8 cellular contexts compared by ENCODE assay signal in the genomic region with DNA sequence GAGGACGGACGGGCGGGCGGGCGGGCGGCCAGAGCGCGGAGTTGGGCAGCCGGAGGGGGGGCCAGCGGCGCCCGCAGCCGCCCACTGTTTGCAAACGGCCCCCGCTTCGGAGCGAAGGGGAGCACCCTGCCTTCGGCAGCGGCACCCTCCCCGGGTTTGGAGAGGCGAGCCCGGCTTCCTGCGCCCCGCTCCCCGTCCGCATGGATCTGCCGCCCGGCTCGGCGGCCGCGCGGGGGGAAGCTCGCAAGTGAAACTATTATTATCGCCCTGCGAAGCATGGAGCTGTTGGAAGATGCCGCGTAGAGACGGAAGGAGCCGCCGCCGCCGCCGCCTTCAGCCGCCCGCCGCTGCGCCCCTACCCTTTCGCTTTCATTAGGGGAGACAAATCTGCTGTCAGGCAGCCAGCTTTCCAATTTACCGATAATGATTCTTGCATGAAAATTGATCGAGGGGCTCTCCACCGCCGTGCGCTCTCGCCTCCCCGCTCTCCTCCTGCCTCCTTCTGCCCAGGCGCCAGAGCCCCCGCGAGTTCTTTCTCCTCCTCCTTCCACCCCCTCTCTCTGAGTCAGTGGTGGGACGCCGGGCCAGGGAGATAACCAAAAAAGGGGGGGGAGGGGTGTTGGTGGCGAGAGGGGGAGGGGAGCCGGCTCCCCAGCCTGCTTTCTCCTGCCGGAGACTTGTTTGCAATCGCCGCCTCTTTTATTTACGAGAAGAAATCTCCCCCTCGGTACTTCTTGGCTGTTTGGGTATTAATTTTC. TPM values are rescaled to one million over a fixed set of nuclear protein-coding genes. Genes with fewer than 3 reads are reported as not detected.
A peak's percentile ranks its signal among the peaks of the same experiment; 100 is the strongest.
DNase-seq lines count a peak whose midpoint lies in the region; ATAC-seq and TF ChIP-seq lines count a peak whose summit lies in the region.

No MANE protein-coding gene starts in this region.

- TF ChIP-seq CTCF in astrocyte of the spinal cord (IDR thresholded peaks at IDR 0.05; ENCODE audit: low read depth, low read length), result no peak

- H3K27ac ChIP-seq in CD8-positive, alpha-beta memory T cell (ENCODE audit: low read depth, low read length), result peak overlapping the region; percentile 95
- H3K27ac ChIP-seq in iPS-18a (ENCODE audit: low read length), result peak overlapping the region; percentile 19

- peaks cover 40 to 56% (median 41%) of the 10 kb centered on the region in 3 donors for H3K4me1 Mint-ChIP-seq in CD8-positive, alpha-beta memory T cell
- peaks cover 23 to 32% (median 26%) of the 10 kb centered on the region in 3 donors for H3K4me1 Mint-ChIP-seq in IgD-negative memory B cell

- peak overlapping the region; percentile 90 to 99 (median 98) for H3K27ac Mint-ChIP-seq in CD8-positive, alpha-beta memory T cell
- H3K27ac Mint-ChIP-seq in IgD-negative memory B cell, result peak overlapping the region; percentile 93 to 99 (median 99)

- peaks cover 0 to 5% (median 0%) of the 10 kb centered on the region in 5 donors for H3K9me3 Mint-ChIP-seq in CD8-positive, alpha-beta memory T cell
- peaks cover 0 to 2% (median 0%) of the 10 kb centered on the region in 3 donors for H3K9me3 Mint-ChIP-seq in IgD-negative memory B cell

- DNase-seq in CD8-positive, alpha-beta memory T cell, result peak; percentile 53 to 81 (median 66)
- DNase-seq in T-helper 9 cell (peak; percentile 44), astrocyte of the spinal cord (ENCODE audit: low read depth, low spot score) (peak; percentile 59)
- DNase-seq in stimulated activated CD4-positive, alpha-beta T cell treated with anti-CD3 and anti-CD28 coated beads, Interleukin-12 subunit alpha, Interleukin-12 subunit beta, amount 100 ng/mL, for 4 hours, result peak; percentile 55

- ATAC-seq in GM21390 (IDR thresholded peaks at IDR 0.05; ENCODE audit: unreplicated experiment), result no peak
- no peak for ATAC-seq in HG03025 (IDR thresholded peaks at IDR 0.05; ENCODE audit: low FRiP score, unreplicated experiment)

- H3K9ac ChIP-seq in iPS-18a (ENCODE audit: low read length), result peak overlapping the region; percentile 87

- peaks cover 0 to 3% of the 10 kb centered on the region in 2 donors for H3K27me3 Mint-ChIP-seq in CD8-positive, alpha-beta memory T cell
- no peaks in the 10 kb centered on the region for H3K27me3 Mint-ChIP-seq in IgD-negative memory B cell

- in situ Hi-C loops in astrocyte of the spinal cord (cut with HindIII; ENCODE audit: low sequenced_read_pairs), result no loop called here

- peaks cover 0 to 16% (median 0%) of the 10 kb centered on the region in 3 donors for H3K36me3 Mint-ChIP-seq in CD8-positive, alpha-beta memory T cell
- no peaks in the 10 kb centered on the region for H3K36me3 Mint-ChIP-seq in IgD-negative memory B cell

- POLR2A ChIA-PET in CD8-positive, alpha-beta memory T cell (lab: Charles Lee), result interaction anchor here (0.6 to 2.9 kb wide), 9 partner anchors 8 to 961 kb away, joined by 3 to 32 read pairs (median 5); a partner anchor contains a TSS

- H3K27me3 ChIP-seq in CD8-positive, alpha-beta memory T cell (ENCODE audit: insufficient read depth, low read length, poor library complexity, severe bottlenecking), result no peaks in the 10 kb centered on the region
- H3K27me3 ChIP-seq in iPS-18a (ENCODE audit: control insufficient read depth, insufficient read depth, low read length), result no peaks in the 10 kb centered on the region

- no peaks in the 10 kb centered on the region for H3K9me3 ChIP-seq in CD8-positive, alpha-beta memory T cell (ENCODE audit: low read length)
- H3K9me3 ChIP-seq in iPS-18a (ENCODE audit: control insufficient read depth, low read depth, low read length), result no peaks in the 10 kb centered on the region

- H3K4me3 Mint-ChIP-seq in CD8-positive, alpha-beta memory T cell, result peak overlapping the region; percentile 95 to 99 (median 98)
- H3K4me3 Mint-ChIP-seq in IgD-negative memory B cell, result peak overlapping the region; percentile 95 to 99 (median 98)

- H3K4me1 ChIP-seq in CD8-positive, alpha-beta memory T cell (ENCODE audit: insufficient read depth, low read length), result peaks cover 14% of the 10 kb centered on the region
- peaks cover 29% of the 10 kb centered on the region for H3K4me1 ChIP-seq in iPS-18a (ENCODE audit: control insufficient read depth, low read depth, low read length)

- H3K36me3 ChIP-seq in CD8-positive, alpha-beta memory T cell (ENCODE audit: insufficient read depth, low read length), result no peaks in the 10 kb centered on the region
- no peaks in the 10 kb centered on the region for H3K36me3 ChIP-seq in iPS-18a (ENCODE audit: control insufficient read depth, low read depth, low read length)

- H3K4me3 ChIP-seq in CD8-positive, alpha-beta memory T cell (ENCODE audit: low read length), result peak overlapping the region; percentile 87
- H3K4me3 ChIP-seq in astrocyte of the spinal cord (ENCODE audit: low read depth, low read length), result peak overlapping the region; percentile 73
- H3K4me3 ChIP-seq in iPS-18a (ENCODE audit: low read length), result peak overlapping the region; percentile 89

- CTCF ChIA-PET in CD8-positive, alpha-beta memory T cell (lab: Charles Lee), result interaction anchor here (0.9 to 8.5 kb wide), 9 partner anchors 12 to 134 kb away, joined by 3 to 50 read pairs (median 5); a partner anchor contains a TSS

RNA-seq across cellular contexts. Expression of a gene that starts 58.2 kb away (rescaled TPM):
- 10 to 100 TPM; 27.8 to 28.5 TPM for total RNA-seq in CD8-positive, alpha-beta memory T cell
- polyA plus RNA-seq in CD8-positive, alpha-beta memory T cell, result 5.5 TPM
- polyA plus RNA-seq in IgD-negative memory B cell, result 7.3 TPM
